ENCODE assay signal across 10 cellular contexts in the genomic region with DNA sequence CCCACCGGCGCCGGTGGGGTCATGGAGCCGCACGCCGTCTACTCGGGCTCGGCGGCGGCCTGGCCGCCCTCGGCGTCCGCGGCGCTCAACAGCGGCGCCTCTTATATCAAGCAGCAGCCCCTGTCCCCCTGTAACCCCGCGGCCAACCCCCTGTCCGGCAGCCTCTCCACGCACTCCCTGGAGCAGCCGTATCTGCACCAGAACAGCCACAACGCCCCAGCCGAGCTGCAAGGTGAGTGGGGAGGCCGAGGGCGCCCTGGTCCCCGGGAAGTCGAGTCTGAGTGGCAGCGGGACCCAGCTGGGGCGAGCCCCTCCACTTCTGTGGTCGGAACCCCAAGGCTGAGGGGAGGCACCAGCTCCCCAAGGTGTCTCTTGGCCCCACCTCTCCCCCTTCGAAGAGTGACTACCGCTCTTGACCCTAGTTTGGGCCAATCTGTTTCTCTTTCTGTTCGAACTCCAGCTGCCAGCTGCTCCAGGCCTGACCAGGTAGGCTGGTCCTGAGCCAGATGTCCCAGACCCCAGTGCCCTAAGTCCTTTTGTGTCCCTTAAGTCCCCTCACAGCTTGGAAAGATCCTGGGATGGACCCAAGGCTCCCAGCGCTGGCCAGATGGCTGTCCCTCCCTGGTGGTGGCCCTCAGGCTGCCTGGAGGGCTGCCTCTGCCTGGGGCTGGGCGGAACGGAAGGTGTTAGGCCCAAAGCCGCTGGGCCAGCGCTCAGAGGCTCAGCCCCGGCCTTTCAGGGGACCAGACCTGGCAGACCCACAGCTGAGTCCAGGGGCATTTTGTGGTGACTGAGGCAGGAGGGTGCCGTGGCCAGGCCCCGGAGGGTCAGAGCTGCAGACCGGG. TPM values are rescaled to one million over a fixed set of nuclear protein-coding genes. Genes with fewer than 3 reads are reported as not detected.
DNase-seq lines count a peak whose midpoint lies in the region; ATAC-seq and TF ChIP-seq lines count a peak whose summit lies in the region.
"Had no signal": no experiment of that assay in that cellular context is flagged by ENCODE, and none has a peak within 500 bp of the region (broad histone marks: within the 10 kb centered on the region; RNA-seq: fewer than 3 reads in every experiment).

No MANE protein-coding gene starts in this region.

- peak overlapping the region; percentile 42 for H3K27ac Mint-ChIP-seq in activated T-helper 2 cell treated with anti-CD3 and anti-CD28 coated beads, Interferon-gamma antibody, Interleukin-2, Interleukin-4, amounts not matched to agents 10 μg/mL and 5 μg/mL and 100 μg/mL, durations not matched to agents 14 hours and 24 hours and 36 hours

- no peak overlapping the region for H3K27ac ChIP-seq in spleen

- WGBS in spleen, 5 donors, result 25 to 55% (median 32%) methylated on average over 6 to 44 of the region's 44 CpGs

- peaks cover 12% of the 10 kb centered on the region for H3K4me1 Mint-ChIP-seq in activated T-helper 2 cell treated with anti-CD3 and anti-CD28 coated beads, Interferon-gamma antibody, Interleukin-2, Interleukin-4, amounts not matched to agents 10 μg/mL and 5 μg/mL and 100 μg/mL, durations not matched to agents 14 hours and 24 hours and 36 hours (ENCODE audit: low read depth)

- intact Hi-C loops in activated T-helper 2 cell treated with anti-CD3 and anti-CD28 coated beads, Interferon-gamma antibody, Interleukin-2, Interleukin-4, amounts not matched to agents 10 μg/mL and 5 μg/mL and 100 μg/mL, durations not matched to agents 14 hours and 24 hours and 36 hours (cut with micrococcal nuclease), result loop anchor here (2.0 to 5.0 kb wide), 2 partner anchors 15 to 224 kb away; no protein-coding TSS in a partner anchor
- intact Hi-C loops in spleen (cut with DNase I; ENCODE audit: low total_unique reads), result no loop called here

- H3K36me3 Mint-ChIP-seq in activated T-helper 2 cell treated with anti-CD3 and anti-CD28 coated beads, Interferon-gamma antibody, Interleukin-2, Interleukin-4, amounts not matched to agents 10 μg/mL and 5 μg/mL and 100 μg/mL, durations not matched to agents 14 hours and 24 hours and 36 hours (ENCODE audit: low read depth), result peaks cover 3% of the 10 kb centered on the region

- H3K27me3 ChIP-seq in H7 (ENCODE audit: control insufficient read depth, insufficient read depth, low read length), result peaks cover 99% of the 10 kb centered on the region
- H3K27me3 ChIP-seq in spleen (replicated peaks in 1 of 7), result peaks cover 10 to 100% (median 93%) of the 10 kb centered on the region in 7 donors

- no peaks in the 10 kb centered on the region for H3K36me3 ChIP-seq in H7 (replicated peaks; ENCODE audit: control insufficient read depth, insufficient read depth, low read length)
- no peaks in the 10 kb centered on the region for H3K36me3 ChIP-seq in spleen

- H3K4me3 Mint-ChIP-seq in activated T-helper 2 cell treated with anti-CD3 and anti-CD28 coated beads, Interferon-gamma antibody, Interleukin-2, Interleukin-4, amounts not matched to agents 10 μg/mL and 5 μg/mL and 100 μg/mL, durations not matched to agents 14 hours and 24 hours and 36 hours (ENCODE audit: low read depth), result no peak overlapping the region

- H3K9me3 Mint-ChIP-seq in activated T-helper 2 cell treated with anti-CD3 and anti-CD28 coated beads, Interferon-gamma antibody, Interleukin-2, Interleukin-4, amounts not matched to agents 10 μg/mL and 5 μg/mL and 100 μg/mL, durations not matched to agents 14 hours and 24 hours and 36 hours, result no peaks in the 10 kb centered on the region

- DNase-seq in H7, result peak; percentile 76
- no peak for DNase-seq in activated T-helper 2 cell treated with anti-CD3 and anti-CD28 coated beads, Interferon-gamma antibody, Interleukin-2, Interleukin-4, amounts not matched to agents 10 μg/mL and 5 μg/mL and 100 μg/mL, durations not matched to agents 14 hours and 24 hours and 36 hours (ENCODE audit: low spot score)
- peak; percentile 40 for DNase-seq in iris pigment epithelial cell (ENCODE audit: low read depth)
- DNase-seq in spleen, result no peak
- DNase-seq in NCI-H524 treated with DMSO at 0.1 percent for 48 hours (lab: John Stamatoyannopoulos, UW), result no peak
- DNase-seq: NCI-H1092; stimulated activated CD4-positive, alpha-beta T cell treated with anti-CD3 and anti-CD28 coated beads, Interleukin-2, amount 100 ng/mL, for 24 hours had no signal

- no peak for ATAC-seq in GM19397 (IDR thresholded peaks at IDR 0.05; ENCODE audit: unreplicated experiment)
- no peak for ATAC-seq in GM19452 (IDR thresholded peaks at IDR 0.05; ENCODE audit: unreplicated experiment)

- H3K4me3 ChIP-seq in H7 (ENCODE audit: insufficient read depth, low read depth, low read length) (no peak overlapping the region), spleen (peak overlapping the region in 7 of 8 donors; percentile 42 to 85 (median 64))

- TF ChIP-seq CTCF in spleen (IDR thresholded peaks at IDR 0.05 in 8 of 11, conservative IDR thresholded peaks at IDR 0.05 in 3 of 11), result no peak

- H3K27me3 Mint-ChIP-seq in activated T-helper 2 cell treated with anti-CD3 and anti-CD28 coated beads, Interferon-gamma antibody, Interleukin-2, Interleukin-4, amounts not matched to agents 10 μg/mL and 5 μg/mL and 100 μg/mL, durations not matched to agents 14 hours and 24 hours and 36 hours (ENCODE audit: low read depth), result peaks cover 57% of the 10 kb centered on the region

- no peak for TF ChIP-seq POLR2A in spleen (IDR thresholded peaks at IDR 0.05)

- peaks cover 17 to 66% (median 44%) of the 10 kb centered on the region in 6 donors for H3K4me1 ChIP-seq in spleen

- H3K9me3 ChIP-seq in spleen, result no peaks in the 10 kb centered on the region

RNA-seq across cellular contexts. Expression of a gene that starts 1.2 kb away (rescaled TPM):
- not detected in 2 replicates for total RNA-seq in H7 (2014; rRNA removed; shearing (Covaris generic))
- not detected in 2 replicates for total RNA-seq in activated T-helper 2 cell treated with anti-CD3 and anti-CD28 coated beads, Interferon-gamma antibody, Interleukin-2, Interleukin-4, amounts not matched to agents 10 μg/mL and 5 μg/mL and 100 μg/mL, durations not matched to agents 14 hours and 24 hours and 36 hours
- 1 to 10 TPM in 1 of 7 donors, under 1 TPM in 6; 0.34 to 2.2 (median 0.70) TPM for total RNA-seq in spleen
- under 1 TPM; 0.33 to 0.86 (median 0.64) TPM for polyA plus RNA-seq in spleen
- polyA plus RNA-seq: keratinocyte had no signal

RNA-seq across cellular contexts. Expression of a gene that starts 43.5 kb away (rescaled TPM):
- 15.3 and 19.5 TPM in 2 replicates for total RNA-seq in H7 (2014; rRNA removed; shearing (Covaris generic))
- 21.9 and 22.8 TPM in 2 replicates for total RNA-seq in activated T-helper 2 cell treated with anti-CD3 and anti-CD28 coated beads, Interferon-gamma antibody, Interleukin-2, Interleukin-4, amounts not matched to agents 10 μg/mL and 5 μg/mL and 100 μg/mL, durations not matched to agents 14 hours and 24 hours and 36 hours
- total RNA-seq in spleen, result 10 to 100 TPM; 12.9 to 32.1 (median 24.6) TPM
- polyA plus RNA-seq in spleen, result 10 to 100 TPM in 2 of 3 donors, 1 to 10 TPM in 1; 9.1 to 12.5 (median 12.2) TPM

RNA-seq across cellular contexts. Expression of a gene that starts 55.1 kb away (rescaled TPM):
- total RNA-seq in H7 (2014; rRNA removed; shearing (Covaris generic)), result 0.62 TPM in 1 of 2 replicates, not detected in the other
- 0.07 TPM in 1 of 2 replicates, not detected in the other for total RNA-seq in activated T-helper 2 cell treated with anti-CD3 and anti-CD28 coated beads, Interferon-gamma antibody, Interleukin-2, Interleukin-4, amounts not matched to agents 10 μg/mL and 5 μg/mL and 100 μg/mL, durations not matched to agents 14 hours and 24 hours and 36 hours
- not detected for total RNA-seq in spleen
- polyA plus RNA-seq in spleen, result under 1 TPM in 2 of 3 donors, not detected in 1; 0.05 to 0.10 TPM
- polyA plus RNA-seq: keratinocyte had no signal

Comparison
In these comparisons a context has a peak if more than half of its experiments do, and no peak if none do; other contexts are left out.
1. DNase-seq: peak in H7 (single experiment) and iris pigment epithelial cell (single experiment); none in activated T-helper 2 cell treated with anti-CD3 and anti-CD28 coated beads, Interferon-gamma antibody, Interleukin-2, Interleukin-4, amounts not matched to agents 10 μg/mL and 5 μg/mL and 100 μg/mL, durations not matched to agents 14 hours and 24 hours and 36 hours (single experiment), spleen (single experiment) and NCI-H524 treated with DMSO at 0.1 percent for 48 hours (single experiment).